In the genomic region with DNA sequence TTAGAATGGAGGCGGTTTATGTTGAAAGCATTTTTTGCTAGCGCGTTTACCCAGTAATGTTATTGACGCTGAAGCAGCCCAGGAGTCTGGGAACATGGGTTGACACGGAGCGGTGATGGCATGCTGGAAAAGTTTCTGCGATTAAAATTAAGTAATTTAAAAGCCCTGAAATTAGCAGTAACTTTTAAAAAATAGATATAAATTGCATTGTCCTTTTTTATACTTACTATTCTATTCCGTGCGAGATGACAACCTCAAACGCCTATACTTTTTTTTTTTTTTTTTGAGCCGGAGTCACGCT, we compare ENCODE assay signal across 8 cellular contexts. TPM values are rescaled to one million over a fixed set of nuclear protein-coding genes. Genes with fewer than 3 reads are reported as not detected.
DNase-seq lines count a peak whose midpoint lies in the region; ATAC-seq, FAIRE-seq and TF ChIP-seq lines count a peak whose summit lies in the region.

No MANE protein-coding gene starts in this region.

- peaks cover 18% of the 10 kb centered on the region for H3K4me1 Mint-ChIP-seq in activated CD4-positive, alpha-beta T cell treated with anti-CD3 and anti-CD28 coated beads for 36 hours

- no peak for FAIRE-seq in GM19239 (lab: Jason Lieb, UNC)

- H3K36me3 ChIP-seq in liver (ENCODE audit: control insufficient read depth in 4 of 4, insufficient read depth in 3 of 4, low read depth in 1 of 4, low read length in 3 of 4) (peaks cover 0 to 5% (median 0%) of the 10 kb centered on the region in 4 donors), testis (ENCODE audit: low read depth, missing control alignments) (no peaks in the 10 kb centered on the region)

- peaks cover 15% of the 10 kb centered on the region for H3K9me3 Mint-ChIP-seq in activated CD4-positive, alpha-beta T cell treated with anti-CD3 and anti-CD28 coated beads for 36 hours (ENCODE audit: low read depth)

- peak overlapping the region; percentile 87 for H3K4me3 Mint-ChIP-seq in activated CD4-positive, alpha-beta T cell treated with anti-CD3 and anti-CD28 coated beads for 36 hours

- H3K4me3 ChIP-seq in liver (ENCODE audit: low read depth in 1 of 3, low read length in 3 of 3) (peak overlapping the region; percentile 78 to 82 (median 82)), testis (peak overlapping the region; percentile 76 to 94)

- WGBS in liver = 19% methylated on average over 12 of the region's 12 CpGs
- 7 to 9% methylated on average over 12 of the region's 12 CpGs for whole genome bisulfite sequencing in testis, 2 donors

- TF ChIP-seq CTCF in liver (IDR thresholded peaks at IDR 0.05; ENCODE audit: low read depth, low read length, missing input control) (no peak), testis (IDR thresholded peaks at IDR 0.05) (no peak)

- peak overlapping the region; percentile 79 for H3K27ac ChIP-seq in angular gyrus (ENCODE audit: low read depth, low read length)
- H3K27ac ChIP-seq in liver (ENCODE audit: low read depth in 1 of 2, low read length in 2 of 2) = peak overlapping the region; percentile 22 to 61
- peak overlapping the region; percentile 79 to 85 for H3K27ac ChIP-seq in testis

- intact Hi-C loops in activated CD4-positive, alpha-beta T cell treated with anti-CD3 and anti-CD28 coated beads for 36 hours (cut with DNase I, micrococcal nuclease) = loop anchor here (1.0 to 10.0 kb wide), 23 partner anchors 55 to 1091 kb away; partner anchors contain the start of genes ZNF347 (in 2 of the 2), ZNF665 (in 2 of the 2), ZNF816 (in 2 of the 2) and PPP2R1A (in 1 of the 2)
- intact Hi-C loops in testis (cut with DNase I; ENCODE audit: low total_unique reads) = no loop called here

- no peak for TF ChIP-seq RAD21 in liver (IDR thresholded peaks at IDR 0.05)

- H3K27me3 ChIP-seq in liver (ENCODE audit: control insufficient read depth in 4 of 4, insufficient read depth in 4 of 4, low read length in 3 of 4) (no peaks in the 10 kb centered on the region), testis (no peaks in the 10 kb centered on the region)

- POLR2A ChIA-PET in activated CD4-positive, alpha-beta T cell treated with anti-CD3 and anti-CD28 coated beads for 36 hours (lab: Charles Lee) = no interaction called here

- peaks cover 42% of the 10 kb centered on the region for H3K36me3 Mint-ChIP-seq in activated CD4-positive, alpha-beta T cell treated with anti-CD3 and anti-CD28 coated beads for 36 hours (ENCODE audit: low read depth)

- TF ChIP-seq POLR2A in testis (IDR thresholded peaks at IDR 0.05) = no peak

- H3K9ac ChIP-seq in liver (ENCODE audit: low read depth in 1 of 2, low read length in 2 of 2) = peak overlapping the region in 1 of 2 donors; percentile 63

- DNase-seq in activated CD4-positive, alpha-beta T cell treated with anti-CD3 and anti-CD28 coated beads for 36 hours = no peak
- DNase-seq in activated CD4-positive, alpha-beta T cell treated with anti-CD3 and anti-CD28 coated beads, Interleukin-2, amount 50 U/mL, for 1 hour = no peak
- DNase-seq in testis (no peak), SIG-M5 (lab: John Stamatoyannopoulos, UW) (no peak), GM19239 (ENCODE audit: insufficient read length, low spot score) (no peak)

- no peak for ATAC-seq in activated CD4-positive, alpha-beta T cell treated with anti-CD3 and anti-CD28 coated beads for 36 hours
- ATAC-seq in HG02938 (IDR thresholded peaks at IDR 0.05; ENCODE audit: unreplicated experiment) = no peak

- peak overlapping the region; percentile 91 for H3K27ac Mint-ChIP-seq in activated CD4-positive, alpha-beta T cell treated with anti-CD3 and anti-CD28 coated beads for 36 hours

- peaks cover 0 to 4% (median 2%) of the 10 kb centered on the region in 4 donors for H3K9me3 ChIP-seq in liver (ENCODE audit: control insufficient read depth in 4 of 4, low read length in 3 of 4)
- no peaks in the 10 kb centered on the region for H3K9me3 ChIP-seq in testis

- H3K27me3 Mint-ChIP-seq in activated CD4-positive, alpha-beta T cell treated with anti-CD3 and anti-CD28 coated beads for 36 hours = no peaks in the 10 kb centered on the region

- H3K4me1 ChIP-seq in liver (ENCODE audit: control insufficient read depth in 4 of 4, insufficient read depth in 4 of 4, low read length in 3 of 4) (peaks cover 2 to 10% (median 5%) of the 10 kb centered on the region in 4 donors), testis (peaks cover 7% of the 10 kb centered on the region)

- CTCF ChIA-PET in activated CD4-positive, alpha-beta T cell treated with anti-CD3 and anti-CD28 coated beads for 36 hours (lab: Charles Lee) = interaction anchor here (1.0 kb wide), 1 partner anchor 83 kb away, joined by 3 read pairs; no protein-coding TSS in a partner anchor

TF ChIP-seq in liver, 16 proteins besides CTCF, POLR2A, EP300 and RAD21:
- TF ChIP-seq SP1 (IDR thresholded peaks at IDR 0.05) (no peak), JUND (IDR thresholded peaks at IDR 0.05) (no peak), HNF4A (conservative IDR thresholded peaks at IDR 0.05) (no peak), EGR1 (IDR thresholded peaks at IDR 0.05; ENCODE audit: low read depth in 2 of 2) (no peak), FOXA1 (IDR thresholded peaks at IDR 0.05) (no peak), YY1 (IDR thresholded peaks at IDR 0.05) (no peak), RXRA (IDR thresholded peaks at IDR 0.05) (no peak), NR2F2 (IDR thresholded peaks at IDR 0.05) (no peak)
- TF ChIP-seq, protein P1, sequence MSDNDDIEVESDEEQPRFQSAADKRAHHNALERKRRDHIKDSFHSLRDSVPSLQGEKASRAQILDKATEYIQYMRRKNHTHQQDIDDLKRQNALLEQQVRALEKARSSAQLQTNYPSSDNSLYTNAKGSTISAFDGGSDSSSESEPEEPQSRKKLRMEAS (IDR thresholded peaks at IDR 0.05) = no peak
- TF ChIP-seq, protein P2, sequence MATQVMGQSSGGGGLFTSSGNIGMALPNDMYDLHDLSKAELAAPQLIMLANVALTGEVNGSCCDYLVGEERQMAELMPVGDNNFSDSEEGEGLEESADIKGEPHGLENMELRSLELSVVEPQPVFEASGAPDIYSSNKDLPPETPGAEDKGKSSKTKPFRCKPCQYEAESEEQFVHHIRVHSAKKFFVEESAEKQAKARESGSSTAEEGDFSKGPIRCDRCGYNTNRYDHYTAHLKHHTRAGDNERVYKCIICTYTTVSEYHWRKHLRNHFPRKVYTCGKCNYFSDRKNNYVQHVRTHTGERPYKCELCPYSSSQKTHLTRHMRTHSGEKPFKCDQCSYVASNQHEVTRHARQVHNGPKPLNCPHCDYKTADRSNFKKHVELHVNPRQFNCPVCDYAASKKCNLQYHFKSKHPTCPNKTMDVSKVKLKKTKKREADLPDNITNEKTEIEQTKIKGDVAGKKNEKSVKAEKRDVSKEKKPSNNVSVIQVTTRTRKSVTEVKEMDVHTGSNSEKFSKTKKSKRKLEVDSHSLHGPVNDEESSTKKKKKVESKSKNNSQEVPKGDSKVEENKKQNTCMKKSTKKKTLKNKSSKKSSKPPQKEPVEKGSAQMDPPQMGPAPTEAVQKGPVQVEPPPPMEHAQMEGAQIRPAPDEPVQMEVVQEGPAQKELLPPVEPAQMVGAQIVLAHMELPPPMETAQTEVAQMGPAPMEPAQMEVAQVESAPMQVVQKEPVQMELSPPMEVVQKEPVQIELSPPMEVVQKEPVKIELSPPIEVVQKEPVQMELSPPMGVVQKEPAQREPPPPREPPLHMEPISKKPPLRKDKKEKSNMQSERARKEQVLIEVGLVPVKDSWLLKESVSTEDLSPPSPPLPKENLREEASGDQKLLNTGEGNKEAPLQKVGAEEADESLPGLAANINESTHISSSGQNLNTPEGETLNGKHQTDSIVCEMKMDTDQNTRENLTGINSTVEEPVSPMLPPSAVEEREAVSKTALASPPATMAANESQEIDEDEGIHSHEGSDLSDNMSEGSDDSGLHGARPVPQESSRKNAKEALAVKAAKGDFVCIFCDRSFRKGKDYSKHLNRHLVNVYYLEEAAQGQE (IDR thresholded peaks at IDR 0.05) = no peak
- TF ChIP-seq, protein P3, sequence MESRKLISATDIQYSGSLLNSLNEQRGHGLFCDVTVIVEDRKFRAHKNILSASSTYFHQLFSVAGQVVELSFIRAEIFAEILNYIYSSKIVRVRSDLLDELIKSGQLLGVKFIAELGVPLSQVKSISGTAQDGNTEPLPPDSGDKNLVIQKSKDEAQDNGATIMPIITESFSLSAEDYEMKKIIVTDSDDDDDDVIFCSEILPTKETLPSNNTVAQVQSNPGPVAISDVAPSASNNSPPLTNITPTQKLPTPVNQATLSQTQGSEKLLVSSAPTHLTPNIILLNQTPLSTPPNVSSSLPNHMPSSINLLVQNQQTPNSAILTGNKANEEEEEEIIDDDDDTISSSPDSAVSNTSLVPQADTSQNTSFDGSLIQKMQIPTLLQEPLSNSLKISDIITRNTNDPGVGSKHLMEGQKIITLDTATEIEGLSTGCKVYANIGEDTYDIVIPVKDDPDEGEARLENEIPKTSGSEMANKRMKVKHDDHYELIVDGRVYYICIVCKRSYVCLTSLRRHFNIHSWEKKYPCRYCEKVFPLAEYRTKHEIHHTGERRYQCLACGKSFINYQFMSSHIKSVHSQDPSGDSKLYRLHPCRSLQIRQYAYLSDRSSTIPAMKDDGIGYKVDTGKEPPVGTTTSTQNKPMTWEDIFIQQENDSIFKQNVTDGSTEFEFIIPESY (IDR thresholded peaks at IDR 0.05) = no peak

RNA-seq across cellular contexts. Expression of gene ZNF160, which starts 0.6 kb away (rescaled TPM):
- 10 to 100 TPM; 42.2 to 53.0 TPM for total RNA-seq in activated CD4-positive, alpha-beta T cell treated with anti-CD3 and anti-CD28 coated beads for 36 hours
- 10 to 100 TPM in 1 of 2 donors, 1 to 10 TPM in 1; 9.2 to 30.1 TPM for total RNA-seq in liver
- polyA plus RNA-seq in liver = 1 to 10 TPM; 6.3 to 6.7 TPM
- total RNA-seq in testis = 100 to 1,000 TPM; 113 TPM
- polyA plus RNA-seq in testis (ENCODE audit: insufficient read depth, low read depth, low replicate concordance) = 30.1 TPM

RNA-seq across cellular contexts. Expression of gene ZNF415, which starts 28.9 kb away (rescaled TPM):
- 1 to 10 TPM; 3.2 to 3.3 TPM for total RNA-seq in activated CD4-positive, alpha-beta T cell treated with anti-CD3 and anti-CD28 coated beads for 36 hours
- total RNA-seq in liver (1 to 10 TPM; 1.3 to 2.4 TPM), testis (10 to 100 TPM; 43.8 to 63.8 TPM)
- polyA plus RNA-seq in liver (1 to 10 TPM in 1 of 2 donors, under 1 TPM in 1; 0.65 to 1.1 TPM), testis (ENCODE audit: insufficient read depth, low read depth, low replicate concordance) (42.5 TPM)

RNA-seq across cellular contexts. Expression of gene ZNF347, which starts 55.0 kb away (rescaled TPM):
- 1 to 10 TPM; 8.5 to 9.2 TPM for total RNA-seq in activated CD4-positive, alpha-beta T cell treated with anti-CD3 and anti-CD28 coated beads for 36 hours
- total RNA-seq in liver (1 to 10 TPM; 2.9 to 4.8 TPM), testis (10 to 100 TPM; 12.2 to 13.0 TPM)
- polyA plus RNA-seq in liver (under 1 TPM; 0.55 to 0.83 TPM), testis (ENCODE audit: insufficient read depth, low read depth, low replicate concordance) (4.6 TPM)

RNA-seq across cellular contexts. Expression of gene ERVV-2, which starts 59.3 kb away (rescaled TPM):
- not detected for total RNA-seq in activated CD4-positive, alpha-beta T cell treated with anti-CD3 and anti-CD28 coated beads for 36 hours
- total RNA-seq in liver (not detected), testis (not detected)
- polyA plus RNA-seq in liver (not detected), testis (ENCODE audit: insufficient read depth, low read depth, low replicate concordance) (0.12 TPM)

Comparison
In these comparisons a context has a peak if more than half of its experiments do, and no peak if none do; other contexts are left out.
1. RNA of gene ZNF415, which starts 28.9 kb away (total RNA-seq): 43.8 to 63.8 TPM in testis; 3.2 to 3.3 TPM in activated CD4-positive, alpha-beta T cell treated with anti-CD3 and anti-CD28 coated beads for 36 hours and 1.3 to 2.4 TPM in liver; every median in the first group is over 10 times any median in the second.
2. Peak in every context shown above with its lines, with median percentiles within 50 percentile points of each other: H3K27ac ChIP-seq.